ENCODE assay signal across 9 cellular contexts in genomic region chr6:70956191-70956450, GRCh38. TPM values are rescaled to one million over a fixed set of nuclear protein-coding genes. Genes with fewer than 3 reads are reported as not detected.
DNase-seq lines count a peak whose midpoint lies in the region; ATAC-seq and TF ChIP-seq lines count a peak whose summit lies in the region.
"Had no signal": no experiment of that assay in that cellular context is flagged by ENCODE, and none has a peak within 500 bp of the region (broad histone marks: within the 10 kb centered on the region; RNA-seq: fewer than 3 reads in every experiment).

No MANE protein-coding gene starts in this region.

- in situ Hi-C loops in GM13977 (cut with MboI; ENCODE audit: low pct_unique_long_range_greater_than_20kb, low sequenced_read_pairs, unreplicated experiment): no loop called here

- POLR2A ChIA-PET in activated CD8-positive, alpha-beta T cell treated with anti-CD3 and anti-CD28 coated beads, Interleukin-2, amount 10 ng/mL, durations not matched to agents 7 days and 5 days (lab: Charles Lee): no interaction called here

- H3K9me3 Mint-ChIP-seq in activated T-cell treated with anti-CD3 and anti-CD28 coated beads, Interleukin-2, amount 50 U/mL, for 72 hours: no peaks in the 10 kb centered on the region
- no peaks in the 10 kb centered on the region for H3K9me3 Mint-ChIP-seq in activated CD8-positive, alpha-beta T cell treated with anti-CD3 and anti-CD28 coated beads, Interleukin-2, amount 10 ng/mL, durations not matched to agents 7 days and 5 days (ENCODE audit: insufficient read depth)
- H3K9me3 Mint-ChIP-seq in type B pancreatic cell: no peaks in the 10 kb centered on the region

- H3K4me3 Mint-ChIP-seq in activated T-cell treated with anti-CD3 and anti-CD28 coated beads, Interleukin-2, amount 50 U/mL, for 72 hours: peak overlapping the region; percentile 91 to 94
- peak overlapping the region; percentile 70 for H3K4me3 Mint-ChIP-seq in activated CD8-positive, alpha-beta T cell treated with anti-CD3 and anti-CD28 coated beads, Interleukin-2, amount 10 ng/mL, durations not matched to agents 7 days and 5 days
- H3K4me3 Mint-ChIP-seq in type B pancreatic cell: peak overlapping the region; percentile 88

- H3K27me3 Mint-ChIP-seq in activated T-cell treated with anti-CD3 and anti-CD28 coated beads, Interleukin-2, amount 50 U/mL, for 72 hours (ENCODE audit: low read depth): peaks cover 57% of the 10 kb centered on the region
- peaks cover 76% of the 10 kb centered on the region for H3K27me3 Mint-ChIP-seq in activated CD8-positive, alpha-beta T cell treated with anti-CD3 and anti-CD28 coated beads, Interleukin-2, amount 10 ng/mL, durations not matched to agents 7 days and 5 days (ENCODE audit: low read depth)
- peaks cover 89% of the 10 kb centered on the region for H3K27me3 Mint-ChIP-seq in type B pancreatic cell

- H3K27me3 ChIP-seq in kidney epithelial cell (ENCODE audit: control insufficient read depth, insufficient read depth, low read length): peaks cover 47% of the 10 kb centered on the region

- H3K4me1 Mint-ChIP-seq in activated T-cell treated with anti-CD3 and anti-CD28 coated beads, Interleukin-2, amount 50 U/mL, for 72 hours (ENCODE audit: low read depth): peaks cover 15% of the 10 kb centered on the region
- H3K4me1 Mint-ChIP-seq in activated CD8-positive, alpha-beta T cell treated with anti-CD3 and anti-CD28 coated beads, Interleukin-2, amount 10 ng/mL, durations not matched to agents 7 days and 5 days (ENCODE audit: low read depth): peaks cover 15% of the 10 kb centered on the region
- H3K4me1 Mint-ChIP-seq in type B pancreatic cell (ENCODE audit: unreplicated experiment): peaks cover 5% of the 10 kb centered on the region

- H3K27ac Mint-ChIP-seq in activated T-cell treated with anti-CD3 and anti-CD28 coated beads, Interleukin-2, amount 50 U/mL, for 72 hours: no peak overlapping the region
- no peak overlapping the region for H3K27ac Mint-ChIP-seq in activated CD8-positive, alpha-beta T cell treated with anti-CD3 and anti-CD28 coated beads, Interleukin-2, amount 10 ng/mL, durations not matched to agents 7 days and 5 days
- no peak overlapping the region for H3K27ac Mint-ChIP-seq in type B pancreatic cell

- DNase-seq in activated T-cell treated with anti-CD3 and anti-CD28 coated beads, Interleukin-2, amount 50 U/mL, for 72 hours: no peak
- DNase-seq in activated T-cell treated with anti-CD3 and anti-CD28 coated beads for 4 hours: no peak
- DNase-seq in activated CD8-positive, alpha-beta T cell treated with anti-CD3 and anti-CD28 coated beads, Interleukin-2, amount 10 ng/mL, durations not matched to agents 7 days and 5 days: no peak
- DNase-seq in kidney epithelial cell (ENCODE audit: low read depth): no peak
- DNase-seq in type B pancreatic cell (ENCODE audit: extremely low spot score, unreplicated experiment): no peak
- no peak for DNase-seq in GM13977 (ENCODE audit: low spot score)
- DNase-seq in NAMALWA (ENCODE audit: low spot score): no peak
- no peak for DNase-seq in mesenteric fat pad (ENCODE audit: low spot score)

- TF ChIP-seq CTCF in kidney epithelial cell (IDR thresholded peaks at IDR 0.05; ENCODE audit: insufficient read depth, low read length, poor library complexity, severe bottlenecking) (no peak), type B pancreatic cell (conservative IDR thresholded peaks at IDR 0.05) (peak; percentile 53), GM13977 (IDR thresholded peaks at IDR 0.05; ENCODE audit: extremely low read depth, insufficient read depth, missing control alignments) (no peak)

- CTCF ChIA-PET in activated CD8-positive, alpha-beta T cell treated with anti-CD3 and anti-CD28 coated beads, Interleukin-2, amount 10 ng/mL, durations not matched to agents 7 days and 5 days (lab: Charles Lee): interaction anchor here (0.7 to 2.6 kb wide), 19 partner anchors 10 to 735 kb away, joined by 3 to 32 read pairs (median 4); no protein-coding TSS in a partner anchor

- H3K36me3 ChIP-seq in kidney epithelial cell (ENCODE audit: control insufficient read depth, insufficient read depth, low read length): no peaks in the 10 kb centered on the region

- ATAC-seq in activated T-cell treated with anti-CD3 and anti-CD28 coated beads, Interleukin-2, amount 50 U/mL, for 72 hours (replicated peaks in 1 of 2): no peak
- ATAC-seq in activated CD8-positive, alpha-beta T cell treated with anti-CD3 and anti-CD28 coated beads, Interleukin-2, amount 10 ng/mL, durations not matched to agents 7 days and 5 days: no peak

- peak overlapping the region; percentile 35 for H3K4me3 ChIP-seq in kidney epithelial cell (ENCODE audit: low read depth, low read length)

- no peaks in the 10 kb centered on the region for H3K36me3 Mint-ChIP-seq in activated T-cell treated with anti-CD3 and anti-CD28 coated beads, Interleukin-2, amount 50 U/mL, for 72 hours (ENCODE audit: insufficient read depth in 2 of 2)
- H3K36me3 Mint-ChIP-seq in activated CD8-positive, alpha-beta T cell treated with anti-CD3 and anti-CD28 coated beads, Interleukin-2, amount 10 ng/mL, durations not matched to agents 7 days and 5 days (ENCODE audit: low read depth): no peaks in the 10 kb centered on the region
- H3K36me3 Mint-ChIP-seq in type B pancreatic cell: no peaks in the 10 kb centered on the region

RNA-seq across cellular contexts. Expression of gene B3GAT2, which starts 0.7 kb away (rescaled TPM):
- total RNA-seq in activated T-cell treated with anti-CD3 and anti-CD28 coated beads, Interleukin-2, amount 50 U/mL, for 72 hours: not detected
- under 1 TPM in 1 of 2 experiments, not detected in 1; 0.05 TPM for total RNA-seq in activated CD8-positive, alpha-beta T cell treated with anti-CD3 and anti-CD28 coated beads, Interleukin-2, amount 10 ng/mL, durations not matched to agents 7 days and 5 days
- total RNA-seq in kidney epithelial cell (not detected in 2 replicates), type B pancreatic cell (ENCODE audit: low replicate concordance) (0.05 and 1.7 TPM in 2 replicates), mesenteric fat pad (not detected)
- total RNA-seq: activated CD8-positive, alpha-beta memory T cell treated with anti-CD3 and anti-CD28 coated beads for 36 hours had no signal
